In genomic region chr10:15244635-15245197, GRCh38 we compare ENCODE assay signal across 17 cellular contexts.
A peak's percentile ranks its signal among the peaks of the same experiment; 100 is the strongest.
DNase-seq lines count a peak whose midpoint lies in the region; ATAC-seq and TF ChIP-seq lines count a peak whose summit lies in the region.
"Had no signal": no experiment of that assay in that cellular context is flagged by ENCODE, and none has a peak within 500 bp of the region (broad histone marks: within the 10 kb centered on the region; RNA-seq: fewer than 3 reads in every experiment).

No MANE protein-coding gene starts in this region.

- H3K27me3 ChIP-seq in aorta (ENCODE audit: control insufficient read depth in 1 of 2, insufficient read depth in 2 of 2, low read length in 1 of 2) (no peaks in the 10 kb centered on the region), gastroesophageal sphincter (no peaks in the 10 kb centered on the region), body of pancreas (no peaks in the 10 kb centered on the region)

- WGBS in aorta, 2 donors, result 94% methylated on average over 12 of the region's 12 CpGs
- 93 to 95% methylated on average over 3 to 10 of the region's 12 CpGs for WGBS in gastroesophageal sphincter (ENCODE audit: low coverage in 1 of 2), 2 donors
- 92 to 93% methylated on average over 12 of the region's 12 CpGs for WGBS in body of pancreas, 2 donors

- H3K9me3 Mint-ChIP-seq in activated T-helper 17 cell treated with anti-CD3 and anti-CD28 coated beads, Interleukin-2, amount 50 U/mL, for 72 hours, result no peaks in the 10 kb centered on the region
- H3K9me3 Mint-ChIP-seq in activated naive CD4-positive, alpha-beta T cell treated with anti-CD3 and anti-CD28 coated beads, Interleukin-2, amount 10 ng/mL, durations not matched to agents 7 days and 5 days, result no peaks in the 10 kb centered on the region

- H3K4me3 ChIP-seq in aorta (ENCODE audit: low read length in 2 of 2) (no peak overlapping the region), gastroesophageal sphincter (no peak overlapping the region), body of pancreas (no peak overlapping the region)
- H3K4me3 ChIP-seq: A549, SJSA1 had no signal

- intact Hi-C loops in aorta (cut with DNase I), result no loop called here
- intact Hi-C loops in body of pancreas (cut with DNase I), result no loop called here

- no peaks in the 10 kb centered on the region for H3K36me3 ChIP-seq in aorta (ENCODE audit: control insufficient read depth in 1 of 2, insufficient read depth in 2 of 2, low read length in 1 of 2)
- peaks cover 0 to 15% of the 10 kb centered on the region in 2 donors for H3K36me3 ChIP-seq in gastroesophageal sphincter
- peaks cover 0 to 1% of the 10 kb centered on the region in 2 donors for H3K36me3 ChIP-seq in body of pancreas (replicated peaks in 1 of 2; ENCODE audit: insufficient read depth in 1 of 2, low read depth in 2 of 2)

- CTCF ChIA-PET in activated naive CD4-positive, alpha-beta T cell treated with anti-CD3 and anti-CD28 coated beads, Interleukin-2, amount 10 ng/mL, durations not matched to agents 7 days and 5 days (lab: Charles Lee), result interaction anchor here (0.9 kb wide), 2 partner anchors 9 to 64 kb away, joined by 3 to 4 read pairs; no protein-coding TSS in a partner anchor

- H3K4me1 Mint-ChIP-seq in activated T-helper 17 cell treated with anti-CD3 and anti-CD28 coated beads, Interleukin-2, amount 50 U/mL, for 72 hours, result peaks cover 4% of the 10 kb centered on the region
- H3K4me1 Mint-ChIP-seq in activated naive CD4-positive, alpha-beta T cell treated with anti-CD3 and anti-CD28 coated beads, Interleukin-2, amount 10 ng/mL, durations not matched to agents 7 days and 5 days, result peaks cover 7% of the 10 kb centered on the region

- H3K36me3 Mint-ChIP-seq in activated T-helper 17 cell treated with anti-CD3 and anti-CD28 coated beads, Interleukin-2, amount 50 U/mL, for 72 hours (ENCODE audit: low read depth), result peaks cover 11% of the 10 kb centered on the region
- peaks cover 15% of the 10 kb centered on the region for H3K36me3 Mint-ChIP-seq in activated naive CD4-positive, alpha-beta T cell treated with anti-CD3 and anti-CD28 coated beads, Interleukin-2, amount 10 ng/mL, durations not matched to agents 7 days and 5 days

- H3K4me3 Mint-ChIP-seq in activated T-helper 17 cell treated with anti-CD3 and anti-CD28 coated beads, Interleukin-2, amount 50 U/mL, for 72 hours, result no peak overlapping the region
- no peak overlapping the region for H3K4me3 Mint-ChIP-seq in activated naive CD4-positive, alpha-beta T cell treated with anti-CD3 and anti-CD28 coated beads, Interleukin-2, amount 10 ng/mL, durations not matched to agents 7 days and 5 days

- TF ChIP-seq EP300 in gastroesophageal sphincter (IDR thresholded peaks at IDR 0.05), result no peak

- no peak for TF ChIP-seq POLR2A in gastroesophageal sphincter (IDR thresholded peaks at IDR 0.05)
- TF ChIP-seq POLR2A in body of pancreas (IDR thresholded peaks at IDR 0.05), result no peak

- no peak overlapping the region for H3K27ac Mint-ChIP-seq in activated T-helper 17 cell treated with anti-CD3 and anti-CD28 coated beads, Interleukin-2, amount 50 U/mL, for 72 hours
- no peak overlapping the region for H3K27ac Mint-ChIP-seq in activated naive CD4-positive, alpha-beta T cell treated with anti-CD3 and anti-CD28 coated beads, Interleukin-2, amount 10 ng/mL, durations not matched to agents 7 days and 5 days

- peak; percentile 85 for ATAC-seq in activated T-helper 17 cell treated with anti-CD3 and anti-CD28 coated beads, Interleukin-2, amount 50 U/mL, for 72 hours (replicated peaks)
- ATAC-seq in aorta (ENCODE audit: low FRiP score) (peak; percentile 44), gastroesophageal sphincter (no peak), body of pancreas (no peak)
- ATAC-seq: PC-3 had no signal

- DNase-seq in activated effector memory CD4-positive, alpha-beta T cell treated with anti-CD3 and anti-CD28 coated beads, Interleukin-2, amount 50 U/mL, for 16 hours, result peak; percentile 41
- DNase-seq in activated effector memory CD4-positive, alpha-beta T cell treated with Interleukin-2 at 50 U/mL for 16 hours, result no peak
- peak; percentile 15 for DNase-seq in OCI-M2 (lab: John Stamatoyannopoulos, UW; ENCODE audit: unreplicated experiment)
- DNase-seq in aorta, result no peak
- DNase-seq in activated naive CD4-positive, alpha-beta T cell treated with anti-CD3 and anti-CD28 coated beads, Interleukin-2, amount 10 ng/mL, durations not matched to agents 7 days and 5 days, result no peak
- DNase-seq in body of pancreas, result no peak
- DNase-seq: COR-L47, GF-D8, NCI-H1417, NCI-H187 treated with DMSO at 0.1 percent for 48 hours, NCI-H446, PC-3 had no signal

- H3K9me3 ChIP-seq in aorta (ENCODE audit: control insufficient read depth, low read length) (no peaks in the 10 kb centered on the region), gastroesophageal sphincter (no peaks in the 10 kb centered on the region), body of pancreas (no peaks in the 10 kb centered on the region)
- H3K9me3 ChIP-seq: A549, SJSA1 had no signal

- H3K27ac ChIP-seq in aorta (ENCODE audit: low read depth in 1 of 2, low read length in 2 of 2) (no peak overlapping the region), gastroesophageal sphincter (no peak overlapping the region), body of pancreas (no peak overlapping the region)
- H3K27ac ChIP-seq: A549, C4-2B, SJSA1 had no signal

- no peaks in the 10 kb centered on the region for H3K4me1 ChIP-seq in aorta (ENCODE audit: control insufficient read depth in 1 of 2, insufficient read depth in 2 of 2, low read length in 2 of 2)
- no peaks in the 10 kb centered on the region for H3K4me1 ChIP-seq in gastroesophageal sphincter
- no peaks in the 10 kb centered on the region for H3K4me1 ChIP-seq in body of pancreas
- H3K4me1 ChIP-seq: A549 had no signal

- H3K27me3 Mint-ChIP-seq in activated T-helper 17 cell treated with anti-CD3 and anti-CD28 coated beads, Interleukin-2, amount 50 U/mL, for 72 hours, result no peaks in the 10 kb centered on the region
- H3K27me3 Mint-ChIP-seq in activated naive CD4-positive, alpha-beta T cell treated with anti-CD3 and anti-CD28 coated beads, Interleukin-2, amount 10 ng/mL, durations not matched to agents 7 days and 5 days, result no peaks in the 10 kb centered on the region

- TF ChIP-seq CTCF in gastroesophageal sphincter (IDR thresholded peaks at IDR 0.05) (no peak), body of pancreas (IDR thresholded peaks at IDR 0.05) (no peak)

Comparison
In these comparisons a context has a peak if more than half of its experiments do, and no peak if none do; other contexts are left out.
1. DNase-seq: peak in activated effector memory CD4-positive, alpha-beta T cell treated with anti-CD3 and anti-CD28 coated beads, Interleukin-2, amount 50 U/mL, for 16 hours (single experiment) and OCI-M2 (single experiment); none in activated effector memory CD4-positive, alpha-beta T cell treated with Interleukin-2 at 50 U/mL for 16 hours (single experiment), aorta (0 of 2), activated naive CD4-positive, alpha-beta T cell treated with anti-CD3 and anti-CD28 coated beads, Interleukin-2, amount 10 ng/mL, durations not matched to agents 7 days and 5 days (single experiment) and body of pancreas (0 of 4).
2. ATAC-seq: peak in activated T-helper 17 cell treated with anti-CD3 and anti-CD28 coated beads, Interleukin-2, amount 50 U/mL, for 72 hours (single experiment) and aorta (single experiment); none in gastroesophageal sphincter (single experiment) and body of pancreas (single experiment).